In the genomic region with DNA sequence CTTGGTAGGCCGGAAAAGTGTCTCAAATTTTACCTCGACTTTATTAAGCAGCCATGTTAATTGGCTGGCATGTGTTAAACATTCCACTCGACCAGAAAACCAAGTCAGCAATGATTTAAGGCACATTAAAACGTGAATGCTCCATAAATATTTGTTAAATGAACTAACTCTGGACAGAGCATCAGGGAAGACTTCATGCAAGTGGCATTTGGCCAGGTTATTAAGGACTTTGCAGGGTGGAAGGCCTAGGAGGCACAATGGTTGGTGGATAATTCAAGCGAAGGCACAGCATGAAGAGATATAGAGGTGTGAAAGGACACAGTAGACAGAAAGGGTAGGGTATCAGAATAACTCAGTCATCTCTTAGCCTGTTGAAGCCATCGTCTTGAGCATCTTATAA, we compare ENCODE assay signal across 9 cellular contexts. TPM values are rescaled to one million over a fixed set of nuclear protein-coding genes. Genes with fewer than 3 reads are reported as not detected.
DNase-seq lines count a peak whose midpoint lies in the region; ATAC-seq and TF ChIP-seq lines count a peak whose summit lies in the region.
"Had no signal": no experiment of that assay in that cellular context is flagged by ENCODE, and none has a peak within 500 bp of the region (broad histone marks: within the 10 kb centered on the region; RNA-seq: fewer than 3 reads in every experiment).

No MANE protein-coding gene starts in this region.

- no peaks in the 10 kb centered on the region for H3K9me3 Mint-ChIP-seq in central memory CD8-positive, alpha-beta T cell
- H3K9me3 Mint-ChIP-seq in naive B cell = no peaks in the 10 kb centered on the region

- H3K4me3 ChIP-seq in HEK293 (ENCODE audit: low read depth, low read length) = no peak overlapping the region

- H3K4me1 Mint-ChIP-seq in central memory CD8-positive, alpha-beta T cell = peaks cover 64% of the 10 kb centered on the region
- peaks cover 59 to 80% (median 72%) of the 10 kb centered on the region in 3 donors for H3K4me1 Mint-ChIP-seq in naive B cell

- no peak for ATAC-seq in central memory CD8-positive, alpha-beta T cell (replicated peaks; ENCODE audit: extremely low read depth, poor library complexity, severe bottlenecking)
- ATAC-seq in naive B cell (ENCODE audit: low read depth in 2 of 2) = no peak
- ATAC-seq in HG03280 (IDR thresholded peaks at IDR 0.05; ENCODE audit: unreplicated experiment) = no peak
- no peak for ATAC-seq in GM21528 (IDR thresholded peaks at IDR 0.05; ENCODE audit: low FRiP score, unreplicated experiment)
- ATAC-seq in HG03460 (IDR thresholded peaks at IDR 0.05; ENCODE audit: unreplicated experiment) = no peak

- no peaks in the 10 kb centered on the region for H3K27me3 Mint-ChIP-seq in central memory CD8-positive, alpha-beta T cell
- H3K27me3 Mint-ChIP-seq in naive B cell = no peaks in the 10 kb centered on the region

- H3K4me1 ChIP-seq in HEK293 (ENCODE audit: control insufficient read depth, insufficient read depth, low read length) = peaks cover 39% of the 10 kb centered on the region

- peak overlapping the region; percentile 40 for H3K27ac Mint-ChIP-seq in central memory CD8-positive, alpha-beta T cell (ENCODE audit: low read depth)
- peak overlapping the region; percentile 87 to 97 (median 92) for H3K27ac Mint-ChIP-seq in naive B cell

- H3K27ac ChIP-seq in 22Rv1 (peak overlapping the region; percentile 59; the same call in 1 of the 2 replicates), HEK293 (ENCODE audit: extremely low read depth, low read depth, low read length) (no peak overlapping the region)

- CTCF ChIA-PET in HEK293 (lab: Yijun Ruan, JAX) = interaction anchor here (0.5 to 1.1 kb wide), 2 partner anchors 10 to 150 kb away, joined by 3 read pairs; no protein-coding TSS in a partner anchor

- H3K36me3 Mint-ChIP-seq in central memory CD8-positive, alpha-beta T cell (ENCODE audit: insufficient read depth) = peaks cover 36% of the 10 kb centered on the region
- peaks cover 0 to 12% of the 10 kb centered on the region in 2 donors for H3K36me3 Mint-ChIP-seq in naive B cell

- no peak overlapping the region for H3K4me3 Mint-ChIP-seq in central memory CD8-positive, alpha-beta T cell
- H3K4me3 Mint-ChIP-seq in naive B cell = peak overlapping the region in 4 of 8 donors; percentile 18 to 58 (median 44)

- no peak for TF ChIP-seq CTCF in 22Rv1 (IDR thresholded peaks at IDR 0.05)
- no peak for TF ChIP-seq CTCF in HEK293 (tag by site-specific recombination; IDR thresholded peaks at IDR 0.05)

- no peak for DNase-seq in central memory CD8-positive, alpha-beta T cell (ENCODE audit: low spot score in 2 of 2)
- DNase-seq in naive B cell = no peak
- no peak for DNase-seq in hepatic stellate cell (ENCODE audit: low spot score)
- DNase-seq: SHP77 treated with DMSO at 0.1 percent for 48 hours had no signal

- no peaks in the 10 kb centered on the region for H3K9me3 ChIP-seq in HEK293 (ENCODE audit: control insufficient read depth, insufficient read depth, low read depth, low read length)

- no peaks in the 10 kb centered on the region; a peak in 1 of 3 replicates for H3K36me3 ChIP-seq in HEK293 (ENCODE audit: control insufficient read depth in 2 of 2, insufficient read depth in 1 of 2, low read length in 2 of 2)

- POLR2A ChIA-PET in HEK293 (lab: Yijun Ruan, JAX) = interaction anchor here (0.6 kb wide), 1 partner anchor 12 kb away, joined by 3 read pairs; no protein-coding TSS in a partner anchor

TF ChIP-seq in HEK293, 187 proteins besides CTCF, POLR2A, EP300 and RAD21:
- TF ChIP-seq ZNF585B (tag by site-specific recombination; IDR thresholded peaks at IDR 0.05) = peak; percentile 58
- no peak for TF ChIP-seq ZNF24 (tag by site-specific recombination; IDR thresholded peaks at IDR 0.05)
- TF ChIP-seq, protein P1, sequence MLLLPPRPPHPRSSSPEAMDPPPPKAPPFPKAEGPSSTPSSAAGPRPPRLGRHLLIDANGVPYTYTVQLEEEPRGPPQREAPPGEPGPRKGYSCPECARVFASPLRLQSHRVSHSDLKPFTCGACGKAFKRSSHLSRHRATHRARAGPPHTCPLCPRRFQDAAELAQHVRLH (tag by site-specific recombination; IDR thresholded peaks at IDR 0.05) = no peak

RNA-seq across cellular contexts. Expression of a gene that starts 23.0 kb away (rescaled TPM):
- polyA plus RNA-seq in naive B cell (ENCODE audit: low read depth in 6 of 6) = 100 to 1,000 TPM; 124 to 200 (median 166) TPM
